8 cellular contexts compared by ENCODE assay signal in genomic region chr16:28802235-28803019, GRCh38. TPM values are rescaled to one million over a fixed set of nuclear protein-coding genes. Genes with fewer than 3 reads are reported as not detected.
DNase-seq lines count a peak whose midpoint lies in the region; ATAC-seq and TF ChIP-seq lines count a peak whose summit lies in the region.
"Not testable (repeated sequence)": the region's sequence is repeated elsewhere in the genome, so short reads cannot be mapped to it uniquely, and the experiment has no call there.

No MANE protein-coding gene starts in this region.

- TF ChIP-seq CTCF in GM13977 (IDR thresholded peaks at IDR 0.05; ENCODE audit: extremely low read depth, insufficient read depth, missing control alignments) (peak; percentile 66), brain microvascular endothelial cell (IDR thresholded peaks at IDR 0.05; ENCODE audit: low read depth, low read length, missing control alignments) (peak; percentile 60), testis (IDR thresholded peaks at IDR 0.05) (peak in 2 of 3 experiments; percentile 34 to 53)
- not testable (repeated sequence) for TF ChIP-seq CTCF in activated CD8-positive, alpha-beta T cell treated with anti-CD3 and anti-CD28 coated beads for 36 hours (IDR thresholded peaks at IDR 0.05)

- H3K9me3 ChIP-seq in iPS-18a (ENCODE audit: control insufficient read depth, low read depth, low read length); testis: not testable (repeated sequence)

- peak overlapping the region; percentile 64 for H3K4me3 Mint-ChIP-seq in activated CD8-positive, alpha-beta T cell treated with anti-CD3 and anti-CD28 coated beads for 36 hours

- not testable (repeated sequence) for TF ChIP-seq POLR2A in testis (IDR thresholded peaks at IDR 0.05)

- not testable (repeated sequence) for H3K27me3 ChIP-seq in brain microvascular endothelial cell (replicated peaks); iPS-18a (ENCODE audit: control insufficient read depth, insufficient read depth, low read length); testis

- not testable (repeated sequence) for H3K36me3 ChIP-seq in brain microvascular endothelial cell (replicated peaks); iPS-18a (ENCODE audit: control insufficient read depth, low read depth, low read length); testis (ENCODE audit: low read depth, missing control alignments)

- not testable (repeated sequence) for H3K27me3 Mint-ChIP-seq in activated CD8-positive, alpha-beta T cell treated with anti-CD3 and anti-CD28 coated beads for 36 hours

- DNase-seq in GM13977 (ENCODE audit: low spot score); brain microvascular endothelial cell: not testable (repeated sequence)
- DNase-seq in RKO (ENCODE audit: low spot score) = peak; percentile 84
- peak; percentile 73 for DNase-seq in activated CD8-positive, alpha-beta T cell treated with anti-CD3 and anti-CD28 coated beads for 36 hours
- DNase-seq in sciatic nerve (ENCODE audit: low spot score) = peak; percentile 70
- DNase-seq in testis = peak; percentile 78

- not testable (repeated sequence) for H3K27ac ChIP-seq in brain microvascular endothelial cell; iPS-18a (ENCODE audit: low read length); testis

- intact Hi-C loops in activated CD8-positive, alpha-beta T cell treated with anti-CD3 and anti-CD28 coated beads for 36 hours (cut with micrococcal nuclease); sciatic nerve (cut with DNase I); testis (cut with DNase I; ENCODE audit: low total_unique reads): not testable (repeated sequence)

- H3K4me3 ChIP-seq in brain microvascular endothelial cell (ENCODE audit: low read depth, low read length) (peak overlapping the region; percentile 27), iPS-18a (ENCODE audit: low read length) (peak overlapping the region; percentile 30)
- not testable (repeated sequence) for H3K4me3 ChIP-seq in testis

- peak overlapping the region; percentile 75 for H3K27ac Mint-ChIP-seq in activated CD8-positive, alpha-beta T cell treated with anti-CD3 and anti-CD28 coated beads for 36 hours

- H3K9ac ChIP-seq in iPS-18a (ENCODE audit: low read length) = not testable (repeated sequence)

- H3K9me3 Mint-ChIP-seq in activated CD8-positive, alpha-beta T cell treated with anti-CD3 and anti-CD28 coated beads for 36 hours = not testable (repeated sequence)

- H3K36me3 Mint-ChIP-seq in activated CD8-positive, alpha-beta T cell treated with anti-CD3 and anti-CD28 coated beads for 36 hours (ENCODE audit: low read depth) = not testable (repeated sequence)

- WGBS in testis, 2 donors = 54 to 59% methylated on average over 4 to 8 of the region's 13 CpGs

- in situ Hi-C loops in GM13977 (cut with MboI; ENCODE audit: low pct_unique_long_range_greater_than_20kb, low sequenced_read_pairs, unreplicated experiment); brain microvascular endothelial cell (cut with HindIII; ENCODE audit: low pct_ligation_motif_present, low sequenced_read_pairs): not testable (repeated sequence)

- not testable (repeated sequence) for H3K4me1 Mint-ChIP-seq in activated CD8-positive, alpha-beta T cell treated with anti-CD3 and anti-CD28 coated beads for 36 hours (ENCODE audit: low read depth)

- CTCF ChIA-PET in activated CD8-positive, alpha-beta T cell treated with anti-CD3 and anti-CD28 coated beads for 36 hours (lab: Charles Lee) = not testable (repeated sequence)

- POLR2A ChIA-PET in activated CD8-positive, alpha-beta T cell treated with anti-CD3 and anti-CD28 coated beads for 36 hours (lab: Charles Lee) = not testable (repeated sequence)

- ATAC-seq in HG03378 (IDR thresholded peaks at IDR 0.05; ENCODE audit: unreplicated experiment) (peak; percentile 69), sciatic nerve (peak; percentile 95)
- ATAC-seq in activated CD8-positive, alpha-beta T cell treated with anti-CD3 and anti-CD28 coated beads for 36 hours = peak; percentile 88

- not testable (repeated sequence) for H3K4me1 ChIP-seq in iPS-18a (ENCODE audit: control insufficient read depth, low read depth, low read length); testis

RNA-seq across cellular contexts. Expression of gene ATXN2L, which starts 20.4 kb away (rescaled TPM):
- 100 to 1,000 TPM; 322 to 333 TPM for total RNA-seq in activated CD8-positive, alpha-beta T cell treated with anti-CD3 and anti-CD28 coated beads for 36 hours
- 116 TPM for total RNA-seq in sciatic nerve
- total RNA-seq in testis = 100 to 1,000 TPM; 242 to 345 TPM
- 521 TPM for polyA plus RNA-seq in testis (ENCODE audit: insufficient read depth, low read depth, low replicate concordance)

RNA-seq across cellular contexts. Expression of gene TUFM, which starts 43.7 kb away (rescaled TPM):
- 100 to 1,000 TPM; 309 to 323 TPM for total RNA-seq in activated CD8-positive, alpha-beta T cell treated with anti-CD3 and anti-CD28 coated beads for 36 hours
- 69.4 TPM for total RNA-seq in sciatic nerve
- 100 to 1,000 TPM; 134 to 140 TPM for total RNA-seq in testis
- 213 TPM for polyA plus RNA-seq in testis (ENCODE audit: insufficient read depth, low read depth, low replicate concordance)

RNA-seq across cellular contexts. Expression of gene NPIPB9, which starts 50.8 kb away (rescaled TPM):
- total RNA-seq in activated CD8-positive, alpha-beta T cell treated with anti-CD3 and anti-CD28 coated beads for 36 hours = 1 to 10 TPM; 3.8 TPM
- total RNA-seq in sciatic nerve (1.6 TPM), testis (10 to 100 TPM; 12.6 to 21.3 TPM)
- polyA plus RNA-seq in testis (ENCODE audit: insufficient read depth, low read depth, low replicate concordance) = 11.3 TPM
